ENCODE assay signal across 9 cellular contexts in the genomic region with DNA sequence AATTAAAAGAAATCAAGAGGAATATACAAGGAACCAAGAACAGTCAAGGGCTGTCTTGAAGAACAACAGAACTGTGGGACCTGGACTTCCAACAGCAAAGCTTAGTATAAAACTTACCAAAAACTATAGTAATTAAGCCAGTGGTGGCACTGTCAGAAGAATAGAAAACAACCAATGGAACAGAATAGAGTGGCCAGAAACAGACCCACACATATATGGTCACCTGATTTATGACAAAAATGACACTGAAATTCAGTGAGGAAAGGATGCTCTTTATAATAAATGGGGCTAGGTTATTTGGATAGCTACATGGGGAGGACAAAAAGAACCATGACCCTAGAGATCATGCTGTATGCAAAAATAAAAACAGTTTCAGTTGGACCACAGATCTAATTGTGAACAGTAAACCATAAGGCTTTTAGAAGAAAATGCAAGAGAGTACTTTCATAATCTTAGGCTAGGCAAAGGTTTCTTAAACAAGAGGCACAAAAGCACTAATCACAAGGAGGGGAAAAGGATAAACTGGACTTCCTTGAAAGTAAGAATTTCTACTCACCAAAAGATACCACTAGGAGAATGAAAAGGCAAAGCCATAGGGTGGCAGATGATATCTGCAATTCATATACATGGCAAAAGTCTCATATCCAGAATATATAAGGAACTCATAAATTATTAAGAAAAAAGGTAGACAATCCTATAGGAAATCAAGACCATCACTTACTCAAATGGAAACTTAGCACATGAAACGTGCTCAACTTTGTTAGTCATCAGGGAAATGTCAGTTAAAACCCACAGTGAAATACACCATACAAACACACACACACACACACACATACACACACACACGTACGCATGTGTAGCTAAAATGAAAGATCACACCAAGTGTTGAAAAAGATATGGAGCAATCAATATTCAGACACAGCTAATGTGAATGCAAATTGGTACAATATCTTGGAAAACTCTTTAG. TPM values are rescaled to one million over a fixed set of nuclear protein-coding genes. Genes with fewer than 3 reads are reported as not detected.
A peak's percentile ranks its signal among the peaks of the same experiment; 100 is the strongest.
DNase-seq lines count a peak whose midpoint lies in the region; ATAC-seq and TF ChIP-seq lines count a peak whose summit lies in the region.
"Had no signal": no experiment of that assay in that cellular context is flagged by ENCODE, and none has a peak within 500 bp of the region (broad histone marks: within the 10 kb centered on the region; RNA-seq: fewer than 3 reads in every experiment).

No MANE protein-coding gene starts in this region.

- H3K36me3 ChIP-seq in Peyer's patch = no peaks in the 10 kb centered on the region

- H3K27me3 Mint-ChIP-seq in activated naive CD4-positive, alpha-beta T cell treated with anti-CD3 and anti-CD28 coated beads for 36 hours (ENCODE audit: low read depth) = no peaks in the 10 kb centered on the region

- H3K27ac ChIP-seq in Peyer's patch = no peak overlapping the region

- DNase-seq in activated naive CD4-positive, alpha-beta T cell treated with anti-CD3 and anti-CD28 coated beads for 36 hours = peak; percentile 67
- DNase-seq in NCI-H1417 (lab: John Stamatoyannopoulos, UW) (no peak), NCI-H446 treated with DMSO at 0.1 percent for 48 hours (lab: John Stamatoyannopoulos, UW) (no peak), Peyer's patch (no peak), AG08396 (ENCODE audit: low spot score) (no peak)
- DNase-seq: DMS 273 treated with DMSO at 0.1 percent for 48 hours had no signal

- TF ChIP-seq POLR2A in Peyer's patch (IDR thresholded peaks at IDR 0.05) = no peak

- ATAC-seq in GM18511 (IDR thresholded peaks at IDR 0.05; ENCODE audit: unreplicated experiment) (peak; percentile 82), GM21423 (IDR thresholded peaks at IDR 0.05; ENCODE audit: unreplicated experiment) (peak; percentile 83), HG03159 (IDR thresholded peaks at IDR 0.05; ENCODE audit: unreplicated experiment) (peak; percentile 74)

- H3K9me3 Mint-ChIP-seq in activated naive CD4-positive, alpha-beta T cell treated with anti-CD3 and anti-CD28 coated beads for 36 hours = no peaks in the 10 kb centered on the region

- no peak overlapping the region for H3K27ac Mint-ChIP-seq in activated naive CD4-positive, alpha-beta T cell treated with anti-CD3 and anti-CD28 coated beads for 36 hours

- H3K4me1 ChIP-seq in Peyer's patch = no peaks in the 10 kb centered on the region

- H3K4me1 Mint-ChIP-seq in activated naive CD4-positive, alpha-beta T cell treated with anti-CD3 and anti-CD28 coated beads for 36 hours (ENCODE audit: low read depth) = peaks cover 32% of the 10 kb centered on the region

- H3K4me3 ChIP-seq in Peyer's patch = no peak overlapping the region

- no peak for TF ChIP-seq CTCF in Peyer's patch (IDR thresholded peaks at IDR 0.05)

- intact Hi-C loops in activated naive CD4-positive, alpha-beta T cell treated with anti-CD3 and anti-CD28 coated beads for 36 hours (cut with micrococcal nuclease) = loop anchor here (1.0 kb wide), 3 partner anchors 8 to 107 kb away; no protein-coding TSS in a partner anchor

- H3K9me3 ChIP-seq in Peyer's patch = no peaks in the 10 kb centered on the region

- H3K27me3 ChIP-seq in Peyer's patch = no peaks in the 10 kb centered on the region

- H3K36me3 Mint-ChIP-seq in activated naive CD4-positive, alpha-beta T cell treated with anti-CD3 and anti-CD28 coated beads for 36 hours (ENCODE audit: low read depth) = peaks cover 15% of the 10 kb centered on the region

- no peak overlapping the region for H3K4me3 Mint-ChIP-seq in activated naive CD4-positive, alpha-beta T cell treated with anti-CD3 and anti-CD28 coated beads for 36 hours

- CTCF ChIA-PET in activated naive CD4-positive, alpha-beta T cell treated with anti-CD3 and anti-CD28 coated beads for 36 hours (lab: Charles Lee) = interaction anchor here (1.4 kb wide), 1 partner anchor 62 kb away, joined by 5 read pairs; no protein-coding TSS in a partner anchor

RNA-seq across cellular contexts. Expression of gene HYCC1, which starts 20.8 kb away (rescaled TPM):
- 10 to 100 TPM; 19.5 to 19.7 TPM for total RNA-seq in activated naive CD4-positive, alpha-beta T cell treated with anti-CD3 and anti-CD28 coated beads for 36 hours
- total RNA-seq in Peyer's patch = 10 to 100 TPM; 26.0 to 47.0 (median 34.1) TPM
